In genomic region chr5:82164957-82165698, GRCh38 we compare ENCODE assay signal across 9 cellular contexts.
A peak's percentile ranks its signal among the peaks of the same experiment; 100 is the strongest.
DNase-seq lines count a peak whose midpoint lies in the region; ATAC-seq and TF ChIP-seq lines count a peak whose summit lies in the region.
"Had no signal": no experiment of that assay in that cellular context is flagged by ENCODE, and none has a peak within 500 bp of the region (broad histone marks: within the 10 kb centered on the region; RNA-seq: fewer than 3 reads in every experiment).

No MANE protein-coding gene starts in this region.

- no peak for TF ChIP-seq EP300 in tibial nerve (IDR thresholded peaks at IDR 0.05)

- no peak for TF ChIP-seq POLR2A in body of pancreas (IDR thresholded peaks at IDR 0.05)
- TF ChIP-seq POLR2A in tibial nerve (IDR thresholded peaks at IDR 0.05) = no peak
- no peak for TF ChIP-seq POLR2A in adrenal gland (IDR thresholded peaks at IDR 0.05)

- no peak for TF ChIP-seq CTCF in body of pancreas (IDR thresholded peaks at IDR 0.05)
- no peak for TF ChIP-seq CTCF in tibial nerve (IDR thresholded peaks at IDR 0.05)
- TF ChIP-seq CTCF in adrenal gland (IDR thresholded peaks at IDR 0.05) = no peak

- H3K27me3 ChIP-seq in body of pancreas = no peaks in the 10 kb centered on the region
- no peaks in the 10 kb centered on the region for H3K27me3 ChIP-seq in tibial nerve
- H3K27me3 ChIP-seq in adrenal gland = no peaks in the 10 kb centered on the region

- intact Hi-C loops in body of pancreas (cut with DNase I) (no loop called here), adrenal gland (cut with DNase I) (loop anchor here in 1 of 2 donors (5.0 to 10.0 kb wide), 2 partner anchors 310 to 738 kb away; no protein-coding TSS in a partner anchor)

- ATAC-seq in body of pancreas = no peak
- ATAC-seq in HG02973 (IDR thresholded peaks at IDR 0.05; ENCODE audit: unreplicated experiment) = no peak

- WGBS in body of pancreas, 2 donors = 75 to 83% methylated on average over 3 of the region's 3 CpGs
- 66 to 67% methylated on average over 3 of the region's 3 CpGs for WGBS in tibial nerve, 2 donors
- WGBS in adrenal gland, 4 donors = 79 to 91% (median 86%) methylated on average over 3 of the region's 3 CpGs

- no peak overlapping the region for H3K4me3 ChIP-seq in body of pancreas
- no peak overlapping the region for H3K4me3 ChIP-seq in tibial nerve
- no peak overlapping the region for H3K4me3 ChIP-seq in adrenal gland
- H3K4me3 ChIP-seq: HAP-1 had no signal

- peaks cover 32% of the 10 kb centered on the region for H3K4me1 ChIP-seq in body of pancreas
- H3K4me1 ChIP-seq in tibial nerve = peaks cover 0 to 35% (median 10%) of the 10 kb centered on the region in 4 donors
- peaks cover 0 to 13% of the 10 kb centered on the region in 2 donors for H3K4me1 ChIP-seq in adrenal gland (replicated peaks in 1 of 2)

- peak overlapping the region; percentile 26 to 73 (median 54) for H3K27ac ChIP-seq in body of pancreas
- H3K27ac ChIP-seq in tibial nerve = peak overlapping the region; percentile 11 to 79 (median 42)
- peak overlapping the region in 1 of 5 donors; percentile 10 for H3K27ac ChIP-seq in adrenal gland

- H3K36me3 ChIP-seq in body of pancreas (replicated peaks in 1 of 2; ENCODE audit: insufficient read depth in 1 of 2, low read depth in 2 of 2) (no peaks in the 10 kb centered on the region), tibial nerve (no peaks in the 10 kb centered on the region), adrenal gland (replicated peaks in 1 of 2) (no peaks in the 10 kb centered on the region)
- H3K36me3 ChIP-seq: HAP-1 had no signal

- DNase-seq in NCI-H2196 treated with DMSO at 0.1 percent for 48 hours (lab: John Stamatoyannopoulos, UW; ENCODE audit: unreplicated experiment) = peak; percentile 2
- no peak for DNase-seq in NCI-H2196 (lab: John Stamatoyannopoulos, UW; ENCODE audit: unreplicated experiment)
- peak; percentile 13 to 25 (median 22) for DNase-seq in body of pancreas
- peak; percentile 37 for DNase-seq in left kidney (ENCODE audit: low read depth, low spot score)
- no peak for DNase-seq in tibial nerve (ENCODE audit: low spot score in 2 of 2)
- DNase-seq in DMS79 (lab: John Stamatoyannopoulos, UW) = no peak
- DNase-seq in adrenal gland = no peak

- H3K9me3 ChIP-seq in body of pancreas (no peaks in the 10 kb centered on the region), tibial nerve (no peaks in the 10 kb centered on the region), adrenal gland (replicated peaks in 1 of 3) (no peaks in the 10 kb centered on the region)
- H3K9me3 ChIP-seq: HAP-1 had no signal

Comparison
In these comparisons a context has a peak if more than half of its experiments do, and no peak if none do; other contexts are left out.
1. DNase-seq: peak in NCI-H2196 treated with DMSO at 0.1 percent for 48 hours (single experiment), body of pancreas (4 of 4) and left kidney (single experiment); none in NCI-H2196 (single experiment), tibial nerve (0 of 2), DMS79 (single experiment) and adrenal gland (0 of 7).